18 cellular contexts compared by ENCODE assay signal in the genomic region with DNA sequence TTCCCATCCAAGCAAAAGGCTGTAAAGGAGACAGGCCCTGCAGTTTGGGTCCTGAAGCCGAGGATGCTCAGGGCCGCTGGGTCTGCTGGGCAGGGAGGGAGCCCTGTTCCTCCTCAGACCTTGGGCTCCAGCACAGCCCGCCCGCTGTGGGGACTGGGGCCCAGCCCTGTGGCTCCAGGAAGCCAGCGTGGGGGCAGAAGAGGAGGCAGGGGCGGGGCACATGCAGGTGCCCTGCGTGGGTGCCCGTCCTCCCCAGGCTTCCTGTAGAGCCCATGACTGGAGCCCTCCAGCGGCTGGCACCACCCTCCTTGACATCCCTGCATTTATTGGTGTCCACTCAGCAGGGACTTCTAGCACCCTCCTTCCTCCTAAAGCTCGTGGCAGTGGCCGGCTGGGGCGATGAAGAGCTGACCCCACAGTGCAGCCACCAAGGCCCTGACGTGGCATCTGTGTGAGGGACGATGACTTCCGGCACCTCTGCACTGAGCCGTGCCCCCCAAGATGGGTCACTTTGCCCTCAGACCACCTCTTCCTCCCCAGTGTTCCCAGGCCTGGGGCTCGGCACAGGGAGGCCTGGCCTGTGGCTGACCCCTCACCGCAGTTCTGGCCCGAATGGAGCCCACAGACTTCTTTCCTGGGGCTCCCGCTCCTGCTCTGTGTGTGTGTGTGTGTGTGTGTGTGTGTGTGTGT.
"Had no signal": no experiment of that assay in that cellular context is flagged by ENCODE, and none has a peak within 500 bp of the region (broad histone marks: within the 10 kb centered on the region; RNA-seq: fewer than 3 reads in every experiment).

No MANE protein-coding gene starts in this region.

- H3K36me3 Mint-ChIP-seq: type B pancreatic cell had no signal

- H3K9me3 Mint-ChIP-seq: activated naive CD8-positive, alpha-beta T cell treated with anti-CD3 and anti-CD28 coated beads, Interleukin-2, amount 10 ng/mL, durations not matched to agents 7 days and 5 days; activated T-helper 2 cell treated with anti-CD3 and anti-CD28 coated beads, Interferon-gamma antibody, Interleukin-2, Interleukin-4, amounts not matched to agents 10 μg/mL and 5 μg/mL and 100 μg/mL, durations not matched to agents 14 hours and 24 hours and 36 hours; endodermal cell; mesothelial cell of epicardium; type B pancreatic cell had no signal

- DNase-seq: activated CD4-positive, alpha-beta T cell treated with anti-CD3 and anti-CD28 coated beads, Interleukin-2, amount 50 U/mL, for 48 hours; activated naive CD4-positive, alpha-beta T cell treated with Interleukin-2 at 50 U/mL for 16 hours; activated naive CD8-positive, alpha-beta T cell treated with anti-CD3 and anti-CD28 coated beads, Interleukin-2, amount 10 ng/mL, durations not matched to agents 7 days and 5 days; activated T-cell treated with anti-CD3 and anti-CD28 coated beads, Interleukin-2, amount 50 U/mL, for 1 hour; endodermal cell; foreskin melanocyte; hippocampal formation; lower lobe of right lung; stimulated activated CD4-positive, alpha-beta T cell treated with anti-CD3 and anti-CD28 coated beads, Interleukin-4, amount 100 ng/mL, for 1 hour; T-helper 17 cell; testis; WERI-Rb-1 had no signal

- H3K27me3 Mint-ChIP-seq: activated naive CD8-positive, alpha-beta T cell treated with anti-CD3 and anti-CD28 coated beads, Interleukin-2, amount 10 ng/mL, durations not matched to agents 7 days and 5 days; T-helper 17 cell had no signal

- ATAC-seq: lower lobe of right lung, T-helper 17 cell had no signal

- H3K9me3 ChIP-seq: lower lobe of right lung, testis had no signal

- H3K27ac ChIP-seq: lower lobe of right lung, testis, WERI-Rb-1 had no signal

- H3K4me1 ChIP-seq: lower lobe of right lung, testis had no signal

- H3K4me3 Mint-ChIP-seq: activated naive CD8-positive, alpha-beta T cell treated with anti-CD3 and anti-CD28 coated beads, Interleukin-2, amount 10 ng/mL, durations not matched to agents 7 days and 5 days; endodermal cell; mesothelial cell of epicardium; T-helper 17 cell; type B pancreatic cell had no signal

- H3K4me3 ChIP-seq: lower lobe of right lung, testis had no signal

- FAIRE-seq: colon, islet of Langerhans had no signal

- H3K27ac Mint-ChIP-seq: activated naive CD8-positive, alpha-beta T cell treated with anti-CD3 and anti-CD28 coated beads, Interleukin-2, amount 10 ng/mL, durations not matched to agents 7 days and 5 days; activated T-helper 2 cell treated with anti-CD3 and anti-CD28 coated beads, Interferon-gamma antibody, Interleukin-2, Interleukin-4, amounts not matched to agents 10 μg/mL and 5 μg/mL and 100 μg/mL, durations not matched to agents 14 hours and 24 hours and 36 hours; endodermal cell; mesothelial cell of epicardium; progenitor cell of endocrine pancreas; T-helper 17 cell; type B pancreatic cell had no signal

- H3K27me3 ChIP-seq: testis had no signal

- H3K4me1 Mint-ChIP-seq: endodermal cell had no signal
